18 cellular contexts compared by ENCODE assay signal in genomic region chr10:80739328-80739727, GRCh38.
"Had no signal": no experiment of that assay in that cellular context is flagged by ENCODE, and none has a peak within 500 bp of the region (broad histone marks: within the 10 kb centered on the region; RNA-seq: fewer than 3 reads in every experiment).

No MANE protein-coding gene starts in this region.

- H3K36me3 ChIP-seq: adrenal gland, gastrocnemius medialis, pancreas, sigmoid colon, stomach, WERI-Rb-1 had no signal

- H3K27me3 Mint-ChIP-seq: type B pancreatic cell had no signal

- H3K4me3 Mint-ChIP-seq: stimulated activated effector memory CD8-positive, alpha-beta T cell treated with anti-CD3 and anti-CD28 coated beads, Interleukin-12 subunit alpha, Interleukin-12 subunit beta, amount 100 ng/mL, for 72 hours; type B pancreatic cell had no signal

- H3K4me3 ChIP-seq: adrenal gland, gastrocnemius medialis, pancreas, sigmoid colon, stomach had no signal

- H3K27ac ChIP-seq: adrenal gland, gastrocnemius medialis, pancreas, sigmoid colon, stomach, WERI-Rb-1 had no signal

- H3K9me3 ChIP-seq: adrenal gland, gastrocnemius medialis, pancreas, sigmoid colon, stomach had no signal

- H3K9me3 Mint-ChIP-seq: activated naive CD4-positive, alpha-beta T cell treated with anti-CD3 and anti-CD28 coated beads, Interleukin-2, amount 50 U/mL, for 72 hours had no signal

- H3K27me3 ChIP-seq: adrenal gland, gastrocnemius medialis, pancreas, sigmoid colon had no signal

- H3K4me1 Mint-ChIP-seq: stimulated activated effector memory CD8-positive, alpha-beta T cell treated with anti-CD3 and anti-CD28 coated beads, Interleukin-12 subunit alpha, Interleukin-12 subunit beta, amount 100 ng/mL, for 72 hours had no signal

- H3K27ac Mint-ChIP-seq: activated naive CD4-positive, alpha-beta T cell treated with anti-CD3 and anti-CD28 coated beads, Interleukin-2, amount 50 U/mL, for 72 hours; stimulated activated effector memory CD8-positive, alpha-beta T cell treated with anti-CD3 and anti-CD28 coated beads, Interleukin-12 subunit alpha, Interleukin-12 subunit beta, amount 100 ng/mL, for 72 hours; type B pancreatic cell had no signal

- ATAC-seq: activated naive CD4-positive, alpha-beta T cell treated with anti-CD3 and anti-CD28 coated beads, Interleukin-2, amount 50 U/mL, for 72 hours; esophagus mucosa; gastrocnemius medialis; left lobe of liver; pancreas; stimulated activated effector memory CD8-positive, alpha-beta T cell treated with anti-CD3 and anti-CD28 coated beads, Interleukin-12 subunit alpha, Interleukin-12 subunit beta, amount 100 ng/mL, for 72 hours had no signal

- H3K4me1 ChIP-seq: adrenal gland, gastrocnemius medialis, pancreas, sigmoid colon, stomach had no signal

- H3K36me3 Mint-ChIP-seq: activated naive CD4-positive, alpha-beta T cell treated with anti-CD3 and anti-CD28 coated beads, Interleukin-2, amount 50 U/mL, for 72 hours; stimulated activated effector memory CD8-positive, alpha-beta T cell treated with anti-CD3 and anti-CD28 coated beads, Interleukin-12 subunit alpha, Interleukin-12 subunit beta, amount 100 ng/mL, for 72 hours; type B pancreatic cell had no signal

- DNase-seq: activated CD4-positive, alpha-beta T cell treated with anti-CD3 and anti-CD28 coated beads, Interleukin-2, amount 50 U/mL, for 48 hours; activated gamma-delta T cell treated with Interleukin-2 at 50 U/mL for 16 hours; adrenal gland; cerebellar nuclear complex; effector CD4-positive, alpha-beta T cell; gastrocnemius medialis; head of caudate nucleus; kidney; pancreas; sigmoid colon; stimulated activated CD4-positive, alpha-beta T cell treated with anti-CD3 and anti-CD28 coated beads, Interleukin-4, amount 100 ng/mL, for 24 hours; stomach; WERI-Rb-1 had no signal
